15 cellular contexts compared by ENCODE assay signal in genomic region chr12:62912644-62913043, GRCh38. TPM values are rescaled to one million over a fixed set of nuclear protein-coding genes. Genes with fewer than 3 reads are reported as not detected.
"Had no signal": no experiment of that assay in that cellular context is flagged by ENCODE, and none has a peak within 500 bp of the region (broad histone marks: within the 10 kb centered on the region; RNA-seq: fewer than 3 reads in every experiment).

No MANE protein-coding gene starts in this region.

- H3K27ac ChIP-seq: gastrocnemius medialis, left lung, right atrium auricular region, tibial nerve, uterus had no signal

- H3K27me3 ChIP-seq: gastrocnemius medialis, left lung, right atrium auricular region, tibial nerve, uterus had no signal

- H3K4me3 ChIP-seq: gastrocnemius medialis, left lung, right atrium auricular region, tibial nerve, uterus had no signal

- H3K36me3 ChIP-seq: gastrocnemius medialis, left lung, right atrium auricular region, tibial nerve, uterus had no signal

- H3K4me1 ChIP-seq: right atrium auricular region, tibial nerve, uterus had no signal

- DNase-seq: activated CD4-positive, alpha-beta memory T cell treated with anti-CD3 and anti-CD28 coated beads for 36 hours; activated CD4-positive, alpha-beta T cell treated with anti-CD3 and anti-CD28 coated beads for 4 hours; activated CD8-positive, alpha-beta memory T cell treated with anti-CD3 and anti-CD28 coated beads, Interleukin-2, amount 10 ng/mL, durations not matched to agents 7 days and 5 days; activated naive CD4-positive, alpha-beta T cell; activated naive CD8-positive, alpha-beta T cell treated with anti-CD3 and anti-CD28 coated beads for 36 hours; amniotic stem cell; gastrocnemius medialis; head of caudate nucleus; left lung; stimulated activated CD4-positive, alpha-beta T cell treated with anti-CD3 and anti-CD28 coated beads, Interleukin-12 subunit alpha, Interleukin-12 subunit beta, amount 100 ng/mL, for 4 hours; stimulated activated CD4-positive, alpha-beta T cell treated with anti-CD3 and anti-CD28 coated beads, Interleukin-2, amount 100 ng/mL, for 24 hours; stimulated activated naive CD4-positive, alpha-beta T cell treated with Interleukin-2 at 50 U/mL for 16 hours; uterus had no signal

RNA-seq across cellular contexts. Expression of gene PPM1H, which starts 22.3 kb away (rescaled TPM):
- total RNA-seq: activated CD4-positive, alpha-beta memory T cell treated with anti-CD3 and anti-CD28 coated beads for 36 hours had no signal
